In the genomic region with DNA sequence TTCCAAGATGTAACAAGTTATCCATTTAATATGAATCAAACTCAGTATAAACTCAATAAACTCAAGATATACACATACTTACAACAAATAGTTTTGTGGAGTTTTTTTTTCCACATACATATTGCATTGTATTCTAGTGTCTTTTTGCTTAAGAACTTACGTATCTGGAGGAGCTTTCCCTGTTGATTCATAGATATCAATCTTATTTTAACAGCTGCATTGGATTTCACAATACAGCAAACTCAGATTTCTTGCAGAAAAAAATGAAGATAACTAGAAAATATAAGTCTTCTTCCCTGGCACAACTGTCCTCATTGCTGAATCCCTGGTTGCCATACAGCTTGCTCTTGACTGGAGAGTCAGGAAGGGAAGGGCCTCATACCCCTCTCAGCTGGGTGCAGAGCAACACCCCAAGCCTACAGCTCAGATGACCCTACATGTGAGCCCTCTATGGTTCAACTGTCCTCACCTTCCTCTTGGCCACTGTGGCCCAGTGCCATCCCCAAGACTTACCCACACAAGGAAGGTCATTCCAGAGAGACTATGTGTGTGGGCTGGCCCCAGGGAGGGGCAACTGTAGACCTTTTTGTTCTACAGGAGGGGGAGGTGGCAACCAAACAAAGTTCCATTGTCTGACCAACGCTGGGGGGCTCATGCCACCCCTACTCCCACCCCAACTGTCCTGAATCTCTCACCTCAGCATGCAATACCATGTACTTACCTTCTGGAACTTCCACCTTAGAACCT, we compare ENCODE assay signal across 17 cellular contexts. TPM values are rescaled to one million over a fixed set of nuclear protein-coding genes. Genes with fewer than 3 reads are reported as not detected.
A peak's percentile ranks its signal among the peaks of the same experiment; 100 is the strongest.
DNase-seq lines count a peak whose midpoint lies in the region; ATAC-seq, FAIRE-seq and TF ChIP-seq lines count a peak whose summit lies in the region.
"Had no signal": no experiment of that assay in that cellular context is flagged by ENCODE, and none has a peak within 500 bp of the region (broad histone marks: within the 10 kb centered on the region; RNA-seq: fewer than 3 reads in every experiment).

No MANE protein-coding gene starts in this region.

- H3K9me3 ChIP-seq in CD8-positive, alpha-beta memory T cell (ENCODE audit: low read length) = no peaks in the 10 kb centered on the region
- H3K9me3 ChIP-seq in neutrophil = no peaks in the 10 kb centered on the region
- H3K9me3 ChIP-seq: BLaER1 had no signal

- H3K27me3 Mint-ChIP-seq in CD8-positive, alpha-beta memory T cell = no peaks in the 10 kb centered on the region
- peaks cover 10% of the 10 kb centered on the region for H3K27me3 Mint-ChIP-seq in endothelial cell (ENCODE audit: unreplicated experiment)
- H3K27me3 Mint-ChIP-seq: activated CD4-positive, alpha-beta memory T cell treated with anti-CD3 and anti-CD28 coated beads for 36 hours had no signal

- no peak for FAIRE-seq in RCC 7860 (lab: Jason Lieb, UNC)

- H3K4me1 Mint-ChIP-seq in CD8-positive, alpha-beta memory T cell = peaks cover 30 to 43% (median 36%) of the 10 kb centered on the region in 3 donors
- H3K4me1 Mint-ChIP-seq in endothelial cell (ENCODE audit: unreplicated experiment) = peaks cover 19% of the 10 kb centered on the region

- ATAC-seq in HG02884 (IDR thresholded peaks at IDR 0.05; ENCODE audit: unreplicated experiment) = no peak
- ATAC-seq: esophagus mucosa had no signal

- H3K36me3 ChIP-seq in CD8-positive, alpha-beta memory T cell (ENCODE audit: insufficient read depth, low read length) = no peaks in the 10 kb centered on the region
- no peaks in the 10 kb centered on the region for H3K36me3 ChIP-seq in neutrophil
- H3K36me3 ChIP-seq: BLaER1 had no signal

- CTCF ChIA-PET in CD8-positive, alpha-beta memory T cell (lab: Charles Lee) = interaction anchor here (1.0 to 3.6 kb wide), 5 partner anchors 18 to 154 kb away, joined by 3 to 35 read pairs (median 4); a partner anchor contains a TSS

- no peaks in the 10 kb centered on the region for H3K27me3 ChIP-seq in CD8-positive, alpha-beta memory T cell (ENCODE audit: insufficient read depth, low read length, poor library complexity, severe bottlenecking)
- no peaks in the 10 kb centered on the region for H3K27me3 ChIP-seq in neutrophil
- H3K27me3 ChIP-seq: BLaER1 had no signal

- H3K4me1 ChIP-seq in CD8-positive, alpha-beta memory T cell (ENCODE audit: insufficient read depth, low read length) = peaks cover 30% of the 10 kb centered on the region
- H3K4me1 ChIP-seq in neutrophil (ENCODE audit: control insufficient read depth in 1 of 2, insufficient read depth in 1 of 2, low read depth in 1 of 2, low read length in 1 of 2) = peaks cover 43 to 49% of the 10 kb centered on the region in 2 experiments

- peak overlapping the region in 1 of 7 donors; percentile 72 for H3K4me3 Mint-ChIP-seq in CD8-positive, alpha-beta memory T cell
- H3K4me3 Mint-ChIP-seq in endothelial cell (ENCODE audit: unreplicated experiment) = no peak overlapping the region

- H3K9me3 Mint-ChIP-seq in CD8-positive, alpha-beta memory T cell = no peaks in the 10 kb centered on the region
- H3K9me3 Mint-ChIP-seq in endothelial cell (ENCODE audit: unreplicated experiment) = no peaks in the 10 kb centered on the region
- H3K9me3 Mint-ChIP-seq: activated CD4-positive, alpha-beta memory T cell treated with anti-CD3 and anti-CD28 coated beads for 36 hours had no signal

- in situ Hi-C loops in SK-MEL-5 (cut with HindIII; ENCODE audit: low pct_unique_long_range_greater_than_20kb, low sequenced_read_pairs) = no loop called here

- DNase-seq in CD8-positive, alpha-beta memory T cell = no peak
- DNase-seq in SK-MEL-5 (ENCODE audit: low read depth, low spot score) = peak; percentile 69
- no peak for DNase-seq in endothelial cell (ENCODE audit: low spot score)
- DNase-seq in RCC 7860 (ENCODE audit: low spot score) = no peak
- DNase-seq in NCI-H128 (lab: John Stamatoyannopoulos, UW; ENCODE audit: unreplicated experiment) = no peak
- no peak for DNase-seq in NCI-H1105 (lab: John Stamatoyannopoulos, UW)
- DNase-seq: aorta; cortex of kidney; midbrain; NCI-H774; stimulated activated naive CD4-positive, alpha-beta T cell treated with Interleukin-2 at 50 U/mL for 16 hours had no signal

- peak overlapping the region; percentile 18 to 89 (median 70) for H3K27ac Mint-ChIP-seq in CD8-positive, alpha-beta memory T cell
- peak overlapping the region; percentile 62 for H3K27ac Mint-ChIP-seq in endothelial cell (ENCODE audit: unreplicated experiment)

- H3K27ac ChIP-seq in CD8-positive, alpha-beta memory T cell (ENCODE audit: low read depth, low read length) = no peak overlapping the region
- peak overlapping the region; percentile 99 for H3K27ac ChIP-seq in neutrophil

- POLR2A ChIA-PET in CD8-positive, alpha-beta memory T cell (lab: Charles Lee) = no interaction called here

- peaks cover 0 to 7% (median 1%) of the 10 kb centered on the region in 3 donors for H3K36me3 Mint-ChIP-seq in CD8-positive, alpha-beta memory T cell
- H3K36me3 Mint-ChIP-seq in endothelial cell (ENCODE audit: low read depth, unreplicated experiment) = no peaks in the 10 kb centered on the region
- H3K36me3 Mint-ChIP-seq: activated CD4-positive, alpha-beta memory T cell treated with anti-CD3 and anti-CD28 coated beads for 36 hours had no signal

- no peak overlapping the region for H3K4me3 ChIP-seq in CD8-positive, alpha-beta memory T cell (ENCODE audit: low read length)
- no peak overlapping the region for H3K4me3 ChIP-seq in neutrophil (ENCODE audit: low read depth in 1 of 2, low read length in 1 of 2)
- H3K4me3 ChIP-seq: BLaER1 had no signal

- no peak for TF ChIP-seq CTCF in endothelial cell (IDR thresholded peaks at IDR 0.05; ENCODE audit: unreplicated experiment)
- TF ChIP-seq CTCF in neutrophil (IDR thresholded peaks at IDR 0.05) = no peak

RNA-seq across cellular contexts. Expression of a gene that starts 1.7 kb away (rescaled TPM):
- 1 to 10 TPM; 1.8 to 1.9 TPM for total RNA-seq in CD8-positive, alpha-beta memory T cell
- not detected for polyA plus RNA-seq in CD8-positive, alpha-beta memory T cell
- 3.4 and 3.6 TPM in 2 replicates for total RNA-seq in SK-MEL-5 (2014; rRNA removed; shearing (Covaris generic))
- 4.3 and 4.8 TPM in 2 replicates for polyA plus RNA-seq in SK-MEL-5 (2015; cell fraction: cytosol; rRNA removed)
- polyA plus RNA-seq in SK-MEL-5 (2015; cell fraction: nucleus; rRNA removed) = 2.6 and 4.4 TPM in 2 replicates
- total RNA-seq in endothelial cell (ENCODE audit: unreplicated experiment) = 2.6 TPM

RNA-seq across cellular contexts. Expression of a gene that starts 6.1 kb away (rescaled TPM):
- 100 to 1,000 TPM; 226 to 232 TPM for total RNA-seq in CD8-positive, alpha-beta memory T cell
- 199 TPM for polyA plus RNA-seq in CD8-positive, alpha-beta memory T cell
- total RNA-seq in SK-MEL-5 (2014; rRNA removed; shearing (Covaris generic)) = 36.6 and 53.0 TPM in 2 replicates
- 294 and 341 TPM in 2 replicates for polyA plus RNA-seq in SK-MEL-5 (2015; cell fraction: cytosol; rRNA removed)
- polyA plus RNA-seq in SK-MEL-5 (2015; cell fraction: nucleus; rRNA removed) = 53.5 and 69.2 TPM in 2 replicates
- total RNA-seq in endothelial cell (ENCODE audit: unreplicated experiment) = 180 TPM

RNA-seq across cellular contexts. Expression of a gene that starts 49.5 kb away (rescaled TPM):
- total RNA-seq in CD8-positive, alpha-beta memory T cell = not detected
- not detected for polyA plus RNA-seq in CD8-positive, alpha-beta memory T cell
- not detected in 2 replicates for total RNA-seq in SK-MEL-5 (2014; rRNA removed; shearing (Covaris generic))
- polyA plus RNA-seq in SK-MEL-5 (2015; cell fraction: cytosol; rRNA removed) = not detected in 2 replicates
- not detected in 2 replicates for polyA plus RNA-seq in SK-MEL-5 (2015; cell fraction: nucleus; rRNA removed)
- total RNA-seq in endothelial cell (ENCODE audit: unreplicated experiment) = not detected
- polyA plus RNA-seq: aorta had no signal

RNA-seq across cellular contexts. Expression of a gene that starts 59.6 kb away (rescaled TPM):
- total RNA-seq in CD8-positive, alpha-beta memory T cell = not detected
- polyA plus RNA-seq in CD8-positive, alpha-beta memory T cell = not detected
- total RNA-seq in SK-MEL-5 (2014; rRNA removed; shearing (Covaris generic)) = not detected in 2 replicates
- polyA plus RNA-seq in SK-MEL-5 (2015; cell fraction: cytosol; rRNA removed) = not detected in 2 replicates
- not detected in 2 replicates for polyA plus RNA-seq in SK-MEL-5 (2015; cell fraction: nucleus; rRNA removed)
- total RNA-seq in endothelial cell (ENCODE audit: unreplicated experiment) = not detected
- total RNA-seq: aorta, esophagus mucosa, ureter had no signal
- polyA plus RNA-seq: aorta had no signal
